ENCODE assay signal across 17 cellular contexts in genomic region chr18:76657911-76658475, GRCh38.
A peak's percentile ranks its signal among the peaks of the same experiment; 100 is the strongest.
DNase-seq lines count a peak whose midpoint lies in the region; ATAC-seq and TF ChIP-seq lines count a peak whose summit lies in the region.
"Had no signal": no experiment of that assay in that cellular context is flagged by ENCODE, and none has a peak within 500 bp of the region (broad histone marks: within the 10 kb centered on the region; RNA-seq: fewer than 3 reads in every experiment).

No MANE protein-coding gene starts in this region.

- peak overlapping the region; percentile 18 for H2AFZ ChIP-seq in smooth muscle cell (ENCODE audit: low read depth)

- ATAC-seq in GM18502 (IDR thresholded peaks at IDR 0.05; ENCODE audit: poor library complexity, unreplicated experiment) (peak; percentile 23), left colon (no peak), GM19452 (IDR thresholded peaks at IDR 0.05; ENCODE audit: unreplicated experiment) (no peak)
- ATAC-seq: right lobe of liver had no signal

- intact Hi-C loops in activated T-helper 2 cell treated with anti-CD3 and anti-CD28 coated beads, Interferon-gamma antibody, Interleukin-2, Interleukin-4, amounts not matched to agents 10 μg/mL and 5 μg/mL and 100 μg/mL, durations not matched to agents 14 hours and 24 hours and 36 hours (cut with micrococcal nuclease), result loop anchor here (1.0 to 10.0 kb wide), 6 partner anchors 14 to 447 kb away; no protein-coding TSS in a partner anchor
- intact Hi-C loops in left colon (cut with DNase I, micrococcal nuclease), result no loop called here

- H2BK120ac ChIP-seq in mesendoderm (ENCODE audit: low read depth, low read length), result no peak overlapping the region

- H3K18ac ChIP-seq in mesendoderm (ENCODE audit: low read length), result no peak overlapping the region

- TF ChIP-seq CTCF in smooth muscle cell (IDR thresholded peaks at IDR 0.05; ENCODE audit: borderline replicate concordance, insufficient read depth, poor library complexity, severe bottlenecking), result no peak
- TF ChIP-seq CTCF in Peyer's patch (IDR thresholded peaks at IDR 0.05), result no peak

- no peak overlapping the region for H2BK15ac ChIP-seq in mesendoderm (replicated peaks; ENCODE audit: low read depth)

- H3K4me3 ChIP-seq in smooth muscle cell (no peak overlapping the region), mesendoderm (ENCODE audit: low read length) (no peak overlapping the region), Peyer's patch (no peak overlapping the region)
- H3K4me3 ChIP-seq: MG63, right lobe of liver had no signal

- no peak overlapping the region for H4K8ac ChIP-seq in mesendoderm (ENCODE audit: low read depth, low read length)

- H4K20me1 ChIP-seq in smooth muscle cell (ENCODE audit: low read depth), result no peaks in the 10 kb centered on the region

- no peaks in the 10 kb centered on the region for H3K9me3 Mint-ChIP-seq in activated T-helper 2 cell treated with anti-CD3 and anti-CD28 coated beads, Interferon-gamma antibody, Interleukin-2, Interleukin-4, amounts not matched to agents 10 μg/mL and 5 μg/mL and 100 μg/mL, durations not matched to agents 14 hours and 24 hours and 36 hours
- H3K9me3 Mint-ChIP-seq: activated CD4-positive, alpha-beta memory T cell treated with anti-CD3 and anti-CD28 coated beads for 36 hours; activated T-helper 1 cell treated with anti-CD3 and anti-CD28 coated beads, Interleukin-12 subunit alpha, Interleukin-12 subunit beta, Interleukin-2, Interleukin-4 antibody, amounts not matched to agents 30 ng/mL and 10 ng/mL and 1 ng/mL, durations not matched to agents 14 hours and 24 hours and 36 hours had no signal

- peaks cover 21% of the 10 kb centered on the region for H3K4me1 Mint-ChIP-seq in activated T-helper 2 cell treated with anti-CD3 and anti-CD28 coated beads, Interferon-gamma antibody, Interleukin-2, Interleukin-4, amounts not matched to agents 10 μg/mL and 5 μg/mL and 100 μg/mL, durations not matched to agents 14 hours and 24 hours and 36 hours (ENCODE audit: low read depth)

- H3K9ac ChIP-seq in smooth muscle cell (ENCODE audit: low read depth), result no peak overlapping the region
- no peak overlapping the region for H3K9ac ChIP-seq in mesendoderm (ENCODE audit: low read length)

- H3K36me3 Mint-ChIP-seq in activated T-helper 2 cell treated with anti-CD3 and anti-CD28 coated beads, Interferon-gamma antibody, Interleukin-2, Interleukin-4, amounts not matched to agents 10 μg/mL and 5 μg/mL and 100 μg/mL, durations not matched to agents 14 hours and 24 hours and 36 hours (ENCODE audit: low read depth), result no peaks in the 10 kb centered on the region
- H3K36me3 Mint-ChIP-seq: activated CD4-positive, alpha-beta memory T cell treated with anti-CD3 and anti-CD28 coated beads for 36 hours had no signal

- H3K9me3 ChIP-seq in smooth muscle cell (replicated peaks; ENCODE audit: low read depth), result no peaks in the 10 kb centered on the region
- no peaks in the 10 kb centered on the region for H3K9me3 ChIP-seq in Peyer's patch
- H3K9me3 ChIP-seq: MG63, right lobe of liver had no signal

- H3K27ac ChIP-seq in smooth muscle cell (ENCODE audit: low read depth) (peak overlapping the region; percentile 23), mesendoderm (ENCODE audit: low read depth, low read length) (no peak overlapping the region), Peyer's patch (no peak overlapping the region)
- H3K27ac ChIP-seq: right lobe of liver had no signal

- no peak overlapping the region for H4K5ac ChIP-seq in mesendoderm (ENCODE audit: low read length)

- peaks cover 16% of the 10 kb centered on the region for H3F3A ChIP-seq in smooth muscle cell (ENCODE audit: low read depth)

- H3K56ac ChIP-seq in mesendoderm (ENCODE audit: low read length), result no peak overlapping the region

- H3K27me3 ChIP-seq in smooth muscle cell (ENCODE audit: low read depth), result no peaks in the 10 kb centered on the region
- no peaks in the 10 kb centered on the region for H3K27me3 ChIP-seq in mesendoderm (ENCODE audit: insufficient read depth, low read length, poor library complexity)
- no peaks in the 10 kb centered on the region for H3K27me3 ChIP-seq in Peyer's patch
- H3K27me3 ChIP-seq: MG63, right lobe of liver had no signal

- H3K27me3 Mint-ChIP-seq in activated T-helper 2 cell treated with anti-CD3 and anti-CD28 coated beads, Interferon-gamma antibody, Interleukin-2, Interleukin-4, amounts not matched to agents 10 μg/mL and 5 μg/mL and 100 μg/mL, durations not matched to agents 14 hours and 24 hours and 36 hours (ENCODE audit: low read depth), result peaks cover 53% of the 10 kb centered on the region

- DNase-seq in MV-4-11 (lab: John Stamatoyannopoulos, UW) (peak; percentile 91), smooth muscle cell (lab: John Stamatoyannopoulos, UW; ENCODE audit: unreplicated experiment) (no peak), left colon (no peak), mesendoderm (no peak), Peyer's patch (no peak)
- DNase-seq in activated T-helper 2 cell treated with anti-CD3 and anti-CD28 coated beads, Interferon-gamma antibody, Interleukin-2, Interleukin-4, amounts not matched to agents 10 μg/mL and 5 μg/mL and 100 μg/mL, durations not matched to agents 14 hours and 24 hours and 36 hours (ENCODE audit: low spot score), result no peak
- DNase-seq: amygdala, hippocampal formation, kidney glomerular epithelial cell, MG63, midbrain, NCI-H526, right lobe of liver had no signal

- 51% methylated on average over 9 of the region's 9 CpGs for WGBS in smooth muscle cell (ENCODE audit: low lambda C conversion rate)
- no CpG with 5 or more reads among the region's 9 CpGs for WGBS in mesendoderm (ENCODE audit: extremely low coverage, insufficient coverage, low lambda C conversion rate)

- H3K4me1 ChIP-seq in smooth muscle cell (ENCODE audit: low read depth) (peaks cover 5% of the 10 kb centered on the region), mesendoderm (ENCODE audit: control insufficient read depth, low read depth, low read length) (no peaks in the 10 kb centered on the region), Peyer's patch (no peaks in the 10 kb centered on the region)
- H3K4me1 ChIP-seq: right lobe of liver had no signal

- H3K4ac ChIP-seq in mesendoderm (ENCODE audit: low read depth, low read length), result no peak overlapping the region

- H2BK5ac ChIP-seq in mesendoderm (ENCODE audit: low read length), result no peak overlapping the region

- H3K36me3 ChIP-seq in smooth muscle cell (ENCODE audit: low read depth) (no peaks in the 10 kb centered on the region), mesendoderm (ENCODE audit: control insufficient read depth, insufficient read depth, low read length) (no peaks in the 10 kb centered on the region), Peyer's patch (no peaks in the 10 kb centered on the region)
- H3K36me3 ChIP-seq: MG63, right lobe of liver had no signal

- no peak overlapping the region for H2AK5ac ChIP-seq in mesendoderm (ENCODE audit: low read length)

- no peaks in the 10 kb centered on the region for H3K79me2 ChIP-seq in smooth muscle cell (ENCODE audit: low read depth)
- H3K79me2 ChIP-seq in mesendoderm (ENCODE audit: control insufficient read depth, insufficient read depth, low read length), result no peaks in the 10 kb centered on the region

- peak overlapping the region; percentile 72 for H3K4me2 ChIP-seq in smooth muscle cell
- H3K4me2 ChIP-seq in mesendoderm (ENCODE audit: low read length), result no peak overlapping the region

- peak overlapping the region; percentile 35 for H3K4me3 Mint-ChIP-seq in activated T-helper 2 cell treated with anti-CD3 and anti-CD28 coated beads, Interferon-gamma antibody, Interleukin-2, Interleukin-4, amounts not matched to agents 10 μg/mL and 5 μg/mL and 100 μg/mL, durations not matched to agents 14 hours and 24 hours and 36 hours (ENCODE audit: low read depth)
- H3K4me3 Mint-ChIP-seq: activated CD4-positive, alpha-beta memory T cell treated with anti-CD3 and anti-CD28 coated beads for 36 hours; activated T-helper 1 cell treated with anti-CD3 and anti-CD28 coated beads, Interleukin-12 subunit alpha, Interleukin-12 subunit beta, Interleukin-2, Interleukin-4 antibody, amounts not matched to agents 30 ng/mL and 10 ng/mL and 1 ng/mL, durations not matched to agents 14 hours and 24 hours and 36 hours had no signal

- H3K79me1 ChIP-seq in mesendoderm (ENCODE audit: low read length), result no peaks in the 10 kb centered on the region

- H3K27ac Mint-ChIP-seq in activated T-helper 2 cell treated with anti-CD3 and anti-CD28 coated beads, Interferon-gamma antibody, Interleukin-2, Interleukin-4, amounts not matched to agents 10 μg/mL and 5 μg/mL and 100 μg/mL, durations not matched to agents 14 hours and 24 hours and 36 hours, result peak overlapping the region; percentile 42
- H3K27ac Mint-ChIP-seq: activated CD4-positive, alpha-beta memory T cell treated with anti-CD3 and anti-CD28 coated beads for 36 hours; activated T-helper 1 cell treated with anti-CD3 and anti-CD28 coated beads, Interleukin-12 subunit alpha, Interleukin-12 subunit beta, Interleukin-2, Interleukin-4 antibody, amounts not matched to agents 30 ng/mL and 10 ng/mL and 1 ng/mL, durations not matched to agents 14 hours and 24 hours and 36 hours had no signal

- H3K23ac ChIP-seq in mesendoderm (ENCODE audit: low read length), result no peak overlapping the region

- TF ChIP-seq POLR2A in Peyer's patch (IDR thresholded peaks at IDR 0.05), result no peak
